In the genomic region with DNA sequence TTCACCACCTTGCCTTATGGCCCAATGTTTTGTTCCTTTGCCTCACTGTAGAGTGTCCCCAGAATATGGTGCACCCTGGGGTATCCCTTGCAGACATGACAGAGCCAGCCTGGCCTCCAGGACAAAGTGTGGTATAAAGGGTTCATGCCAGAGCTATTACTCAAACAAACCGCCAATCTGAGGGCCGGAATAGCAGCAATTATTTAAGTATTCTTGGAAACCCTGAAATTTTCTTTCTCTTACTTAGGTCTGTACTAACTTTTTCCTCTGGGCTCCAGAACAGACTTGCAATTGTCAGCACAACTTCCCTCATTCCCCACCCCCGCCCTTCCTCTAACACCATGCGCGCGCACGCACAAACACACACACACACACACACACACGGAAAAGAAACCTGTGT, we compare ENCODE assay signal across 20 cellular contexts. TPM values are rescaled to one million over a fixed set of nuclear protein-coding genes. Genes with fewer than 3 reads are reported as not detected.
DNase-seq lines count a peak whose midpoint lies in the region; FAIRE-seq and TF ChIP-seq lines count a peak whose summit lies in the region.
"Had no signal": no experiment of that assay in that cellular context is flagged by ENCODE, and none has a peak within 500 bp of the region (broad histone marks: within the 10 kb centered on the region; RNA-seq: fewer than 3 reads in every experiment).

No MANE protein-coding gene starts in this region.

- H4K20me1 ChIP-seq in mammary epithelial cell (ENCODE audit: insufficient read depth, low read length), result no peaks in the 10 kb centered on the region

- H3K27ac ChIP-seq in mammary epithelial cell (ENCODE audit: insufficient read depth, low read depth, low read length) (no peak overlapping the region), breast epithelium (no peak overlapping the region), spleen (no peak overlapping the region)

- dilution Hi-C loops in mammary epithelial cell (cut with HindIII; ENCODE audit: low sequenced_read_pairs), result loop anchor here (10.0 kb wide), 1 partner anchor 120 kb away; no protein-coding TSS in a partner anchor

- in situ Hi-C loops in mammary epithelial cell (cut with MboI; ENCODE audit: low sequenced_read_pairs in 2 of 2), result no loop called here

- DNase-seq in mammary epithelial cell (peak; percentile 9), breast epithelium (ENCODE audit: low spot score in 2 of 2) (no peak), M059J (ENCODE audit: low read depth) (peak; percentile 39), fibroblast of gingiva (ENCODE audit: low read depth) (peak; percentile 18), stromal cell of bone marrow (ENCODE audit: low read depth) (peak; percentile 62), ecto neural progenitor cell (ENCODE audit: low spot score) (no peak), RCC 7860 (ENCODE audit: low spot score) (no peak), spleen (no peak)
- DNase-seq: 8988T; BE2C; H9; Karpas-422; NCI-H1417; NCI-H187; NCI-H2107; NCI-H226; NCI-H510A treated with DMSO at 0.1 percent for 48 hours; NCI-H748 treated with DMSO at 0.1 percent for 48 hours; NK-92 treated with Interleukin-12 subunit alpha and Interleukin-12 subunit beta, amount 100 ng/mL, for 24 hours had no signal

- 92% methylated on average over 8 of the region's 8 CpGs for WGBS in mammary epithelial cell (ENCODE audit: low coverage, missing lambda C conversion rate)
- WGBS in spleen, 5 donors, result 82 to 91% (median 86%) methylated on average over 8 of the region's 8 CpGs

- no peak for TF ChIP-seq CTCF in mammary epithelial cell (conservative IDR thresholded peaks at IDR 0.05 in 1 of 2, IDR thresholded peaks at IDR 0.05 in 1 of 2; ENCODE audit: extremely low read depth in 1 of 2, insufficient read depth in 1 of 2, low read depth in 1 of 2, low read length in 2 of 2)
- no peak for TF ChIP-seq CTCF in breast epithelium (IDR thresholded peaks at IDR 0.05)
- no peak for TF ChIP-seq CTCF in spleen (IDR thresholded peaks at IDR 0.05 in 8 of 11, conservative IDR thresholded peaks at IDR 0.05 in 3 of 11)

- no peak overlapping the region for H3K4me3 ChIP-seq in mammary epithelial cell (replicated peaks in 1 of 3; ENCODE audit: insufficient read depth in 1 of 3, low read depth in 2 of 3, low read length in 3 of 3)
- H3K4me3 ChIP-seq in breast epithelium, result no peak overlapping the region
- no peak overlapping the region for H3K4me3 ChIP-seq in spleen
- H3K4me3 ChIP-seq: GM12878 had no signal

- FAIRE-seq in RCC 7860 (lab: Jason Lieb, UNC), result no peak
- FAIRE-seq: GM12878 had no signal

- H3K9me3 ChIP-seq in mammary epithelial cell (replicated peaks; ENCODE audit: insufficient read depth, low read length) (no peaks in the 10 kb centered on the region), breast epithelium (no peaks in the 10 kb centered on the region), spleen (no peaks in the 10 kb centered on the region)

- no peak overlapping the region for H2AFZ ChIP-seq in mammary epithelial cell (ENCODE audit: low read depth, low read length)

- no peak overlapping the region for H3K4me2 ChIP-seq in mammary epithelial cell (ENCODE audit: insufficient read depth, low read depth, low read length)

- no peak overlapping the region for H3K9ac ChIP-seq in mammary epithelial cell (ENCODE audit: insufficient read depth, low read length)

- H3K4me1 ChIP-seq in mammary epithelial cell (ENCODE audit: insufficient read depth, low read length), result no peaks in the 10 kb centered on the region
- H3K4me1 ChIP-seq in breast epithelium, result no peaks in the 10 kb centered on the region
- no peaks in the 10 kb centered on the region for H3K4me1 ChIP-seq in spleen

- no peak for TF ChIP-seq POLR2A in breast epithelium (IDR thresholded peaks at IDR 0.05)
- TF ChIP-seq POLR2A in spleen (IDR thresholded peaks at IDR 0.05), result no peak

- peaks cover 3% of the 10 kb centered on the region for H3K27me3 ChIP-seq in mammary epithelial cell (ENCODE audit: insufficient read depth, low read length)
- peaks cover 0 to 19% of the 10 kb centered on the region in 2 donors for H3K27me3 ChIP-seq in breast epithelium
- peaks cover 0 to 16% (median 0%) of the 10 kb centered on the region in 7 donors for H3K27me3 ChIP-seq in spleen (replicated peaks in 1 of 7)

- H3K79me2 ChIP-seq in mammary epithelial cell (ENCODE audit: insufficient read depth, low read length), result no peaks in the 10 kb centered on the region

- intact Hi-C loops in mammary epithelial cell (cut with micrococcal nuclease) (no loop called here), breast epithelium (cut with DNase I; ENCODE audit: low total_unique reads) (no loop called here), spleen (cut with DNase I; ENCODE audit: low total_unique reads) (no loop called here)

- CTCF ChIA-PET in mammary epithelial cell (lab: Charles Lee; ENCODE audit: low non-redundant PET), result no interaction called here

- BruUV-seq in mammary epithelial cell (replicated peaks; lab: Mats Ljungman, UMichigan), result no TSS peak

- H3K36me3 ChIP-seq in mammary epithelial cell (ENCODE audit: insufficient read depth, low read length), result no peaks in the 10 kb centered on the region
- H3K36me3 ChIP-seq in breast epithelium, result no peaks in the 10 kb centered on the region
- H3K36me3 ChIP-seq in spleen, result no peaks in the 10 kb centered on the region
- H3K36me3 ChIP-seq: BE2C had no signal

RNA-seq across cellular contexts. Expression of gene ISG20, which starts 56.2 kb away (rescaled TPM):
- 1 to 10 TPM; 1.0 to 2.9 TPM for total RNA-seq in mammary epithelial cell
- 7.9 TPM for polyA plus RNA-seq in mammary epithelial cell
- polyA minus RNA-seq in mammary epithelial cell, result 16.8 TPM
- 10 to 100 TPM in 2 of 3 donors, 1 to 10 TPM in 1; 7.4 to 34.4 (median 18.6) TPM for total RNA-seq in breast epithelium
- total RNA-seq in M059J (2014; rRNA removed; shearing (Covaris generic)), result 30.5 and 37.6 TPM in 2 replicates
- 100 to 1,000 TPM in 5 of 7 donors, 10 to 100 TPM in 2; 70.5 to 171 (median 127) TPM for total RNA-seq in spleen
- polyA plus RNA-seq in spleen, result 100 to 1,000 TPM; 142 to 365 (median 198) TPM

Comparison
In these comparisons a context has a peak if more than half of its experiments do, and no peak if none do; other contexts are left out.
1. DNase-seq: peak in mammary epithelial cell (single experiment), M059J (single experiment), fibroblast of gingiva (single experiment) and stromal cell of bone marrow (single experiment); none in breast epithelium (0 of 2), ecto neural progenitor cell (single experiment), RCC 7860 (single experiment) and spleen (single experiment).